Comparison of ENCODE assay signal across 1 cellular context in the genomic region with DNA sequence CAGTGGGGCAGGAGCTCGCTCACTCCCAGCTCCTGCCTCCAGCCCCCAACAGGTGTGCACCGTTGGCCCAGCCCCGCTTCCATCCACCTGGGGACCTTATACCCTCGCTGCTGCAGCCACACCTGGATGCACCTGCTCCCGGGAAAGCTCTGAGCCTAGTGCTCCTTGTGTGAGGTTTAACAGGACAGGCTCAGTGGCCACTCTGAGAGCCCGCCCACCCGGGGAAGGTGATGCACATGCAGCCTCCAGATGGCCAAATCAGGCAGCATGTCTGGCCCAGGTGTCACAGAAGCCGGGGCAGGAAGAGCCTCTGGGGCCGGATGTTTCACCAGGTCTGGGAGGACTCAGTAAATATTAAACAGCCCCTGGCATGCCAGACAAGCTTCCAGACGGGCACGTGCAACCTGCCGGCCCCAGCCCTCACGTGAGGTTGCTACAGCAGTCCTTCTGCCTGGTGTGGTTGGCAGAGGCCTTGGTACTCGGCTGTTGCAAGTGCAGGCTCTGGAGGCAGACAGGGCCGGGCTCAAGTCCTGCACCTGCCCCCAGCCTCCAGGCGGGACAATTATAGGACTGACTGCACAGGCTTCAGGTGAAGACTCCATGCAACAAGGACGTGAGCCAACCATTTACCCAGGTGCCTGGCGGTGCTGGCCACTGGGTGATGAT.
TF ChIP-seq lines count a peak whose summit lies in the region.

No MANE protein-coding gene starts in this region.

TF ChIP-seq in HepG2, 621 proteins besides CTCF, POLR2A, EP300 and RAD21 (continued from another document):
- TF ChIP-seq, protein P1, sequence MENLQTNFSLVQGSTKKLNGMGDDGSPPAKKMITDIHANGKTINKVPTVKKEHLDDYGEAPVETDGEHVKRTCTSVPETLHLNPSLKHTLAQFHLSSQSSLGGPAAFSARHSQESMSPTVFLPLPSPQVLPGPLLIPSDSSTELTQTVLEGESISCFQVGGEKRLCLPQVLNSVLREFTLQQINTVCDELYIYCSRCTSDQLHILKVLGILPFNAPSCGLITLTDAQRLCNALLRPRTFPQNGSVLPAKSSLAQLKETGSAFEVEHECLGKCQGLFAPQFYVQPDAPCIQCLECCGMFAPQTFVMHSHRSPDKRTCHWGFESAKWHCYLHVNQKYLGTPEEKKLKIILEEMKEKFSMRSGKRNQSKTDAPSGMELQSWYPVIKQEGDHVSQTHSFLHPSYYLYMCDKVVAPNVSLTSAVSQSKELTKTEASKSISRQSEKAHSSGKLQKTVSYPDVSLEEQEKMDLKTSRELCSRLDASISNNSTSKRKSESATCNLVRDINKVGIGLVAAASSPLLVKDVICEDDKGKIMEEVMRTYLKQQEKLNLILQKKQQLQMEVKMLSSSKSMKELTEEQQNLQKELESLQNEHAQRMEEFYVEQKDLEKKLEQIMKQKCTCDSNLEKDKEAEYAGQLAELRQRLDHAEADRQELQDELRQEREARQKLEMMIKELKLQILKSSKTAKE (CRISPR knock-in tag; IDR thresholded peaks at IDR 0.05; ENCODE audit: borderline replicate concordance) = peak; percentile 95
- TF ChIP-seq KDM4B (CRISPR knock-in tag; IDR thresholded peaks at IDR 0.05) = no peak
- no peak for TF ChIP-seq ZNF367 (CRISPR knock-in tag; IDR thresholded peaks at IDR 0.05; ENCODE audit: borderline replicate concordance)
- TF ChIP-seq, protein P2, sequence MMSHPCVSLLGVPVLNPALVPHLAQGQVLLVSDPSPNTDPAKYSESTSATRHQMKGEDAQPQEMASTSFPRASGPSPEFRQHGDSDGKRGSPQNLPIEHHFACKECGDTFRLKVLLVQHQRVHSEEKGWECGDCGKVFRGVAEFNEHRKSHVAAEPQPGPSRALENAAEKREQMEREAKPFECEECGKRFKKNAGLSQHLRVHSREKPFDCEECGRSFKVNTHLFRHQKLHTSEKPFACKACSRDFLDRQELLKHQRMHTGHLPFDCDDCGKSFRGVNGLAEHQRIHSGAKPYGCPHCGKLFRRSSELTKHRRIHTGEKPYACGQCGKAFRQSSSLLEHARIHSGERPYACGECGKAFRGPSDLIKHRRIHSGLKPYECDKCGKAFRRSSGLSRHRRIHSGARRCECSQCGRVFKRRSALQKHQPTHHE (CRISPR knock-in tag; IDR thresholded peaks at IDR 0.05; ENCODE audit: borderline replicate concordance) = no peak
- peak; percentile 79; the same call in 1 of the 2 replicates for TF ChIP-seq SMAD1 (CRISPR knock-in tag; IDR thresholded peaks at IDR 0.05; ENCODE audit: borderline replicate concordance, low read depth)
- TF ChIP-seq, protein P3, sequence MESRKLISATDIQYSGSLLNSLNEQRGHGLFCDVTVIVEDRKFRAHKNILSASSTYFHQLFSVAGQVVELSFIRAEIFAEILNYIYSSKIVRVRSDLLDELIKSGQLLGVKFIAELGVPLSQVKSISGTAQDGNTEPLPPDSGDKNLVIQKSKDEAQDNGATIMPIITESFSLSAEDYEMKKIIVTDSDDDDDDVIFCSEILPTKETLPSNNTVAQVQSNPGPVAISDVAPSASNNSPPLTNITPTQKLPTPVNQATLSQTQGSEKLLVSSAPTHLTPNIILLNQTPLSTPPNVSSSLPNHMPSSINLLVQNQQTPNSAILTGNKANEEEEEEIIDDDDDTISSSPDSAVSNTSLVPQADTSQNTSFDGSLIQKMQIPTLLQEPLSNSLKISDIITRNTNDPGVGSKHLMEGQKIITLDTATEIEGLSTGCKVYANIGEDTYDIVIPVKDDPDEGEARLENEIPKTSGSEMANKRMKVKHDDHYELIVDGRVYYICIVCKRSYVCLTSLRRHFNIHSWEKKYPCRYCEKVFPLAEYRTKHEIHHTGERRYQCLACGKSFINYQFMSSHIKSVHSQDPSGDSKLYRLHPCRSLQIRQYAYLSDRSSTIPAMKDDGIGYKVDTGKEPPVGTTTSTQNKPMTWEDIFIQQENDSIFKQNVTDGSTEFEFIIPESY (CRISPR knock-in tag; IDR thresholded peaks at IDR 0.05) = peak; percentile 19; the same call in 1 of the 2 replicates
- TF ChIP-seq, protein P4, sequence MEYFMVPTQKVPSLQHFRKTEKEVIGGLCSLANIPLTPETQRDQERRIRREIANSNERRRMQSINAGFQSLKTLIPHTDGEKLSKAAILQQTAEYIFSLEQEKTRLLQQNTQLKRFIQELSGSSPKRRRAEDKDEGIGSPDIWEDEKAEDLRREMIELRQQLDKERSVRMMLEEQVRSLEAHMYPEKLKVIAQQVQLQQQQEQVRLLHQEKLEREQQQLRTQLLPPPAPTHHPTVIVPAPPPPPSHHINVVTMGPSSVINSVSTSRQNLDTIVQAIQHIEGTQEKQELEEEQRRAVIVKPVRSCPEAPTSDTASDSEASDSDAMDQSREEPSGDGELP (IDR thresholded peaks at IDR 0.05; ENCODE audit: borderline replicate concordance, low read depth) = no peak
- no peak for TF ChIP-seq NONO (IDR thresholded peaks at IDR 0.05)
- TF ChIP-seq NONO (CRISPR knock-in tag; conservative IDR thresholded peaks at IDR 0.05) = peak; percentile 64; the same call in 1 of the 2 replicates
- peak; percentile 85; the same call in 1 of the 2 replicates for TF ChIP-seq SOX5 (CRISPR knock-in tag; IDR thresholded peaks at IDR 0.05; ENCODE audit: borderline replicate concordance)
